ENCODE assay signal across 8 cellular contexts in the genomic region with DNA sequence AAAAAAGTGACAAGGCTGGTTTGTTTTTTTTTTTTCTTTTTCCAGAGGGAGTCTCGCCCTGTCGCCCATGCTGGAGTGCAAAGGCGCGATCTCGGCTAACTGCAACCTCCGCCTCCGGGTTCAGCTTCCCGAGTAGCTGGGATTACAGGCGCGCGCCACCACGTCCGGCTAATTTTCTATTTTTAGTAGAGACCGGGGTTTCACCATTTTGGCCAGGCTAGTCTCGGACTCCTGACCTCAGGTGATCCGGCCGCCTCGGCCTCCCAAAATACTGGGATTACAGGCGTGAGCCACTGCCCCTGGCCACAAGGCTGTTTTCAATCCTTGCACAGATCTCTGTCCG. TPM values are rescaled to one million over a fixed set of nuclear protein-coding genes. Genes with fewer than 3 reads are reported as not detected.
DNase-seq lines count a peak whose midpoint lies in the region; ATAC-seq lines count a peak whose summit lies in the region.

No MANE protein-coding gene starts in this region.

- H3K4me3 ChIP-seq in iPS-20b (ENCODE audit: low read length): peak overlapping the region; percentile 97

- H3K27me3 ChIP-seq in iPS-20b (ENCODE audit: insufficient read depth, low read length): no peaks in the 10 kb centered on the region

- CTCF ChIA-PET in activated CD8-positive, alpha-beta T cell treated with anti-CD3 and anti-CD28 coated beads, Interleukin-2, amount 10 ng/mL, durations not matched to agents 7 days and 5 days (lab: Charles Lee): no interaction called here

- POLR2A ChIA-PET in activated CD8-positive, alpha-beta T cell treated with anti-CD3 and anti-CD28 coated beads, Interleukin-2, amount 10 ng/mL, durations not matched to agents 7 days and 5 days (lab: Charles Lee): interaction anchor here (1.7 kb wide), 1 partner anchor 11 kb away, joined by 6 read pairs; a partner anchor contains a TSS

- peak overlapping the region; percentile 99 for H3K4me3 Mint-ChIP-seq in activated CD8-positive, alpha-beta T cell treated with anti-CD3 and anti-CD28 coated beads, Interleukin-2, amount 10 ng/mL, durations not matched to agents 7 days and 5 days
- H3K4me3 Mint-ChIP-seq in stimulated activated naive CD8-positive, alpha-beta T cell treated with anti-CD3 and anti-CD28 coated beads, Interleukin-15, amount 100 ng/mL, for 72 hours: peak overlapping the region; percentile 91 to 92

- H3K4me1 Mint-ChIP-seq in activated CD8-positive, alpha-beta T cell treated with anti-CD3 and anti-CD28 coated beads, Interleukin-2, amount 10 ng/mL, durations not matched to agents 7 days and 5 days (ENCODE audit: low read depth): peaks cover 32% of the 10 kb centered on the region
- peaks cover 26% of the 10 kb centered on the region for H3K4me1 Mint-ChIP-seq in stimulated activated naive CD8-positive, alpha-beta T cell treated with anti-CD3 and anti-CD28 coated beads, Interleukin-15, amount 100 ng/mL, for 72 hours

- peak overlapping the region; percentile 35 for H3K27ac ChIP-seq in iPS-20b (ENCODE audit: low read length)

- no peak for ATAC-seq in activated CD8-positive, alpha-beta T cell treated with anti-CD3 and anti-CD28 coated beads, Interleukin-2, amount 10 ng/mL, durations not matched to agents 7 days and 5 days
- no peak for ATAC-seq in stimulated activated naive CD8-positive, alpha-beta T cell treated with anti-CD3 and anti-CD28 coated beads, Interleukin-15, amount 100 ng/mL, for 72 hours
- ATAC-seq in HG02763 (IDR thresholded peaks at IDR 0.05; ENCODE audit: unreplicated experiment) (no peak), HG03108 (IDR thresholded peaks at IDR 0.05; ENCODE audit: unreplicated experiment) (no peak)

- peak overlapping the region; percentile 96 for H3K9ac ChIP-seq in iPS-20b (ENCODE audit: low read depth, low read length)

- peaks cover 8% of the 10 kb centered on the region; the same call in 1 of the 2 replicates for H3K36me3 ChIP-seq in iPS-20b (ENCODE audit: insufficient read depth, low read depth, low read length)

- H3K36me3 Mint-ChIP-seq in activated CD8-positive, alpha-beta T cell treated with anti-CD3 and anti-CD28 coated beads, Interleukin-2, amount 10 ng/mL, durations not matched to agents 7 days and 5 days (ENCODE audit: low read depth): peaks cover 15% of the 10 kb centered on the region

- H3K27ac Mint-ChIP-seq in activated CD8-positive, alpha-beta T cell treated with anti-CD3 and anti-CD28 coated beads, Interleukin-2, amount 10 ng/mL, durations not matched to agents 7 days and 5 days: peak overlapping the region; percentile 97
- H3K27ac Mint-ChIP-seq in stimulated activated naive CD8-positive, alpha-beta T cell treated with anti-CD3 and anti-CD28 coated beads, Interleukin-15, amount 100 ng/mL, for 72 hours: peak overlapping the region; percentile 87 to 96

- no peaks in the 10 kb centered on the region for H3K9me3 Mint-ChIP-seq in activated CD8-positive, alpha-beta T cell treated with anti-CD3 and anti-CD28 coated beads, Interleukin-2, amount 10 ng/mL, durations not matched to agents 7 days and 5 days (ENCODE audit: insufficient read depth)
- no peaks in the 10 kb centered on the region for H3K9me3 Mint-ChIP-seq in stimulated activated naive CD8-positive, alpha-beta T cell treated with anti-CD3 and anti-CD28 coated beads, Interleukin-15, amount 100 ng/mL, for 72 hours

- DNase-seq in DMS53 (lab: John Stamatoyannopoulos, UW) (peak; percentile 26), DMS53 treated with DMSO at 0.1 percent for 48 hours (lab: John Stamatoyannopoulos, UW; ENCODE audit: unreplicated experiment) (no peak), NCI-H510A treated with DMSO at 0.1 percent for 48 hours (lab: John Stamatoyannopoulos, UW) (no peak)
- DNase-seq in activated CD8-positive, alpha-beta T cell treated with anti-CD3 and anti-CD28 coated beads, Interleukin-2, amount 10 ng/mL, durations not matched to agents 7 days and 5 days: no peak
- DNase-seq in stimulated activated naive CD8-positive, alpha-beta T cell treated with anti-CD3 and anti-CD28 coated beads, Interleukin-15, amount 100 ng/mL, for 72 hours: no peak

- no peaks in the 10 kb centered on the region for H3K9me3 ChIP-seq in iPS-20b (ENCODE audit: insufficient read depth, low read depth, low read length)

- no peaks in the 10 kb centered on the region for H3K27me3 Mint-ChIP-seq in activated CD8-positive, alpha-beta T cell treated with anti-CD3 and anti-CD28 coated beads, Interleukin-2, amount 10 ng/mL, durations not matched to agents 7 days and 5 days (ENCODE audit: low read depth)
- H3K27me3 Mint-ChIP-seq in stimulated activated naive CD8-positive, alpha-beta T cell treated with anti-CD3 and anti-CD28 coated beads, Interleukin-15, amount 100 ng/mL, for 72 hours: no peaks in the 10 kb centered on the region

- H3K4me1 ChIP-seq in iPS-20b (ENCODE audit: insufficient read depth, low read length): no peaks in the 10 kb centered on the region; the same call in 1 of the 2 replicates

RNA-seq across cellular contexts. Expression of a gene that starts 0.6 kb away (rescaled TPM):
- total RNA-seq in activated CD8-positive, alpha-beta T cell treated with anti-CD3 and anti-CD28 coated beads, Interleukin-2, amount 10 ng/mL, durations not matched to agents 7 days and 5 days: 10 to 100 TPM; 86.2 to 88.8 TPM

RNA-seq across cellular contexts. Expression of a gene that starts 10.6 kb away (rescaled TPM):
- total RNA-seq in activated CD8-positive, alpha-beta T cell treated with anti-CD3 and anti-CD28 coated beads, Interleukin-2, amount 10 ng/mL, durations not matched to agents 7 days and 5 days: 10 to 100 TPM; 26.0 to 27.0 TPM
